In the genomic region with DNA sequence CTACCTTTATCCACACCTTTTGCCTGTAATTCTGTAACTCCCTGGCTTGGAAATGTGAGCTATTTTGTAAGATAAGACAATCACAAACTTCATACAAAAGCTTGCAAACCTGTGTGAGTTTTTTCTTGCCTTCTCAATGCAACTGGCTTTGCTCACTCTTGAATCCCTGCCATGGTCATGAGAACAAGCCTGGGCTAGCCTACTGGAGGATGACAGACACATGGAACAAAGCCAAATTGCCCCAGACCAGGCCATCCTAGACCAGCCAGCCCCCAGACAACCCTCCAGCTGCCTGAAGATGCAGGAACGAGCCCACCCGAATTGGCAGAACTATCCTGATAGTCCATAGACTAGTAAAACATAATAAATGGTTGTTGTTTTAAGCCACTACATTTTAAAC, we compare ENCODE assay signal across 12 cellular contexts.
DNase-seq lines count a peak whose midpoint lies in the region; ATAC-seq and TF ChIP-seq lines count a peak whose summit lies in the region.
"Had no signal": no experiment of that assay in that cellular context is flagged by ENCODE, and none has a peak within 500 bp of the region (broad histone marks: within the 10 kb centered on the region; RNA-seq: fewer than 3 reads in every experiment).

No MANE protein-coding gene starts in this region.

- no peak for ATAC-seq in body of pancreas
- ATAC-seq in upper lobe of right lung = no peak
- no peak for ATAC-seq in GM19397 (IDR thresholded peaks at IDR 0.05; ENCODE audit: unreplicated experiment)
- no peak for ATAC-seq in GM19452 (IDR thresholded peaks at IDR 0.05; ENCODE audit: unreplicated experiment)

- no peak for TF ChIP-seq POLR2A in body of pancreas (IDR thresholded peaks at IDR 0.05)

- no peaks in the 10 kb centered on the region for H3K36me3 ChIP-seq in body of pancreas (replicated peaks in 1 of 2; ENCODE audit: insufficient read depth in 1 of 2, low read depth in 2 of 2)
- no peaks in the 10 kb centered on the region for H3K36me3 ChIP-seq in upper lobe of right lung
- H3K36me3 ChIP-seq: Peyer's patch had no signal

- H3K4me1 ChIP-seq in body of pancreas = peaks cover 9% of the 10 kb centered on the region
- H3K4me1 ChIP-seq in upper lobe of right lung = no peaks in the 10 kb centered on the region
- H3K4me1 ChIP-seq: Peyer's patch had no signal

- H3K27me3 ChIP-seq in body of pancreas = no peaks in the 10 kb centered on the region
- no peaks in the 10 kb centered on the region for H3K27me3 ChIP-seq in upper lobe of right lung
- H3K27me3 ChIP-seq: Peyer's patch had no signal

- 41 to 60% methylated on average over 2 of the region's 2 CpGs for WGBS in body of pancreas, 2 donors

- TF ChIP-seq CTCF in body of pancreas (IDR thresholded peaks at IDR 0.05) = no peak
- TF ChIP-seq CTCF in upper lobe of right lung (IDR thresholded peaks at IDR 0.05) = no peak

- H3K9me3 ChIP-seq in body of pancreas (no peaks in the 10 kb centered on the region), upper lobe of right lung (no peaks in the 10 kb centered on the region)
- H3K9me3 ChIP-seq: Peyer's patch had no signal

- intact Hi-C loops in body of pancreas (cut with DNase I) (loop anchor here (10.0 kb wide), 1 partner anchor 559 kb away; no protein-coding TSS in a partner anchor), upper lobe of right lung (cut with DNase I) (no loop called here)

- H3K4me3 ChIP-seq in body of pancreas (no peak overlapping the region), upper lobe of right lung (no peak overlapping the region)
- H3K4me3 ChIP-seq: lung, Peyer's patch had no signal

- H3K27ac ChIP-seq in body of pancreas (no peak overlapping the region), upper lobe of right lung (no peak overlapping the region)
- H3K27ac ChIP-seq: Peyer's patch had no signal

- DNase-seq in DMS153 (lab: John Stamatoyannopoulos, UW) (peak; percentile 53), NCI-H2171 (lab: John Stamatoyannopoulos, UW) (peak; percentile 3), body of pancreas (peak; percentile 5 to 54 (median 24)), myocyte (ENCODE audit: low read depth) (peak; percentile 73), upper lobe of right lung (no peak), globus pallidus (ENCODE audit: low spot score) (no peak)
- DNase-seq: activated CD4-positive, alpha-beta T cell treated with anti-CD3 and anti-CD28 coated beads, Interleukin-2, amount 50 U/mL, for 4 hours; activated effector memory CD4-positive, alpha-beta T cell treated with anti-CD3 and anti-CD28 coated beads, Interleukin-2, amount 50 U/mL, for 16 hours; Peyer's patch had no signal

Comparison
In these comparisons a context has a peak if more than half of its experiments do, and no peak if none do; other contexts are left out.
1. DNase-seq: peak in DMS153 (single experiment), NCI-H2171 (single experiment), body of pancreas (4 of 4) and myocyte (single experiment); none in upper lobe of right lung (single experiment) and globus pallidus (single experiment).